Comparison of ENCODE assay signal across 8 cellular contexts in genomic region chr5:98770158-98770910, GRCh38. TPM values are rescaled to one million over a fixed set of nuclear protein-coding genes. Genes with fewer than 3 reads are reported as not detected.
DNase-seq lines count a peak whose midpoint lies in the region; ATAC-seq, FAIRE-seq and TF ChIP-seq lines count a peak whose summit lies in the region.

No MANE protein-coding gene starts in this region.

- peaks cover 3 to 36% of the 10 kb centered on the region in 2 experiments; a peak in 4 of 5 replicates for H3K27me3 ChIP-seq in K562 (ENCODE audit: control insufficient read depth in 2 of 2, insufficient read depth in 2 of 2, low read length in 2 of 2)

- TF ChIP-seq CTCF in HFFc6 (IDR thresholded peaks at IDR 0.05) (no peak), K562 (IDR thresholded peaks at IDR 0.05 in 2 of 3, conservative IDR thresholded peaks at IDR 0.05 in 1 of 3; ENCODE audit: insufficient read depth in 2 of 3, low read depth in 1 of 3, low read length in 3 of 3) (no peak)

- no peak overlapping the region for H2AFZ ChIP-seq in K562 (ENCODE audit: low read depth, low read length)

- DNase-seq in C1 segment of cervical spinal cord (lab: John Stamatoyannopoulos, UW) (peak in 12 of 14 donors; percentile 45 to 79 (median 69)), HFFc6 (no peak), RPMI7951 (ENCODE audit: low read depth) (peak; percentile 50), K562 (ENCODE audit: extremely low read depth in 1 of 4, low spot score in 3 of 4) (no peak), inferior parietal cortex (ENCODE audit: extremely low spot score) (peak; percentile 70), NCI-H2107 treated with DMSO at 0.1 percent for 48 hours (lab: John Stamatoyannopoulos, UW; ENCODE audit: unreplicated experiment) (no peak), activated gamma-delta T cell (lab: John Stamatoyannopoulos, UW) (no peak)

- WGBS in K562 (ENCODE audit: insufficient coverage, low coverage, missing lambda C conversion rate), result 10% methylated on average over 41 of the region's 42 CpGs

- CTCF ChIA-PET in K562 (lab: Yijun Ruan, JAX; ENCODE audit: low intra/inter-chr PET ratio), result interaction anchor here (0.5 kb wide), 1 partner anchor 290 kb away, joined by 3 read pairs; no protein-coding TSS in a partner anchor

- no peaks in the 10 kb centered on the region for H3K9me3 ChIP-seq in K562 (replicated peaks; ENCODE audit: control insufficient read depth, insufficient read depth, low read depth, low read length)

- no TSS peak for BruUV-seq in K562 (replicated peaks; lab: Mats Ljungman, UMichigan)

- no peak for TF ChIP-seq RAD21 in K562 (CRISPR knock-in tag; conservative IDR thresholded peaks at IDR 0.05 in 1 of 2, IDR thresholded peaks at IDR 0.05 in 1 of 2)

- peaks cover 17% of the 10 kb centered on the region for H3K9me3 Mint-ChIP-seq in HFFc6

- H4K20me1 ChIP-seq in K562 (replicated peaks; ENCODE audit: control insufficient read depth, insufficient read depth, low read length), result 0 out of 2 replicates have a peak, but pooled peaks cover 2% of the 10 kb centered on the region

- H3K4me1 ChIP-seq in K562 (replicated peaks in 1 of 2; ENCODE audit: control insufficient read depth in 2 of 2, insufficient read depth in 2 of 2, low read length in 2 of 2), result peaks cover 0 to 33% of the 10 kb centered on the region in 2 experiments; a peak in 2 of 5 replicates

- peak overlapping the region; percentile 100 for H3K4me3 Mint-ChIP-seq in HFFc6

- H3K36me3 ChIP-seq in K562 (ENCODE audit: control insufficient read depth, insufficient read depth, low read length), result no peaks in the 10 kb centered on the region

- H3K36me3 Mint-ChIP-seq in HFFc6 (ENCODE audit: low read depth), result peaks cover 47% of the 10 kb centered on the region

- intact Hi-C loops in K562 (cut with micrococcal nuclease), result no loop called here

- no peak for FAIRE-seq in K562 (lab: Jason Lieb, UNC)

- H3K4me1 Mint-ChIP-seq in HFFc6 (ENCODE audit: low read depth), result peaks cover 32% of the 10 kb centered on the region

- no peak for TF ChIP-seq POLR2A in K562 (conservative IDR thresholded peaks at IDR 0.05)

- in situ Hi-C loops in K562 (cut with MboI), result no loop called here

- TF ChIP-seq EP300 in K562 (IDR thresholded peaks at IDR 0.05; ENCODE audit: low read length), result no peak

- H3K9me1 ChIP-seq in K562 (ENCODE audit: control insufficient read depth, insufficient read depth, low read length), result no peaks in the 10 kb centered on the region

- peaks cover 28% of the 10 kb centered on the region for H3K27me3 Mint-ChIP-seq in HFFc6 (ENCODE audit: insufficient read depth)

- H3K79me2 ChIP-seq in K562 (ENCODE audit: control insufficient read depth, insufficient read depth, low read length), result no peaks in the 10 kb centered on the region

- H3K4me3 ChIP-seq in K562, result peak overlapping the region; percentile 12; the same call in 1 of the 2 replicates
- H3K4me3 ChIP-seq in skin epidermis, result peak overlapping the region; percentile 41 to 71 (median 57)

- H3K9ac ChIP-seq in K562 (ENCODE audit: insufficient read depth in 1 of 2, low read depth in 2 of 2, low read length in 2 of 2), result no peak overlapping the region

- peak overlapping the region; percentile 16; the same call in 1 of the 2 replicates for H3K4me2 ChIP-seq in K562 (ENCODE audit: insufficient read depth, low read length)

- POLR2A ChIA-PET in K562 (lab: Yijun Ruan, JAX), result no interaction called here

- ATAC-seq in K562, result peak; percentile 52

- H3K27ac ChIP-seq in K562 (ENCODE audit: extremely low read depth, low read depth, low read length), result no peak overlapping the region
- peak overlapping the region in 18 of 21 experiments; percentile 36 to 85 (median 66) for H3K27ac ChIP-seq in skin epidermis

- peak overlapping the region; percentile 99 for H3K27ac Mint-ChIP-seq in HFFc6

TF ChIP-seq in K562, 482 proteins besides CTCF, POLR2A, EP300 and RAD21:
- TF ChIP-seq ATF7 (IDR thresholded peaks at IDR 0.05), result peak; percentile 71
- no peak for TF ChIP-seq PHF20 (IDR thresholded peaks at IDR 0.05; ENCODE audit: partially characterized antibody)
- TF ChIP-seq SMAD4 (CRISPR knock-in tag; conservative IDR thresholded peaks at IDR 0.05), result no peak
- no peak for TF ChIP-seq CEBPG (CRISPR knock-in tag; IDR thresholded peaks at IDR 0.05)
- peak; percentile 67 to 83 for TF ChIP-seq CEBPG (tag; conservative IDR thresholded peaks at IDR 0.05 in 1 of 2, IDR thresholded peaks at IDR 0.05 in 1 of 2)
- TF ChIP-seq RBM22 (IDR thresholded peaks at IDR 0.05; ENCODE audit: low read depth, low read length, poor library complexity, severe bottlenecking), result no peak
- TF ChIP-seq CEBPB (tag; IDR thresholded peaks at IDR 0.05), result peak; percentile 40; the same call in 1 of the 2 replicates
- TF ChIP-seq NFIC (IDR thresholded peaks at IDR 0.05), result peak; percentile 64
- peak; percentile 51; the same call in 1 of the 2 replicates for TF ChIP-seq ATF3 (IDR thresholded peaks at IDR 0.05)
- no peak for TF ChIP-seq ATF3 (CRISPR knock-in tag; conservative IDR thresholded peaks at IDR 0.05)
- TF ChIP-seq ZNF668 (CRISPR knock-in tag; IDR thresholded peaks at IDR 0.05), result no peak
- no peak for TF ChIP-seq NCOA4 (IDR thresholded peaks at IDR 0.05; ENCODE audit: partially characterized antibody)
- no peak for TF ChIP-seq KAT7 (CRISPR knock-in tag; IDR thresholded peaks at IDR 0.05; ENCODE audit: borderline replicate concordance)
- TF ChIP-seq SNIP1 (IDR thresholded peaks at IDR 0.05; ENCODE audit: low read depth), result no peak
- TF ChIP-seq SFPQ (IDR thresholded peaks at IDR 0.05; ENCODE audit: low read depth, low read length), result no peak

RNA-seq across cellular contexts. Expression of gene RGMB, which starts 3.1 kb away (rescaled TPM):
- 100 to 1,000 TPM; 219 to 288 (median 235) TPM for total RNA-seq in HFFc6 (2021; fragmentation: NEBNext Ultra II Directional; extraction: Animal tissue kit (Norgen Biotek cat#: 25700))
- 10.0 and 12.4 TPM in 2 replicates for total RNA-seq in RPMI7951 (2014; rRNA removed; shearing (Covaris generic))
- total RNA-seq in K562 (2011; cell fraction: chromatin; rRNA removed; ENCODE audit: low replicate concordance), result not detected in 2 replicates
- total RNA-seq in K562 (2011; cell fraction: nucleolus; rRNA removed), result not detected in 2 replicates
- total RNA-seq in K562 (2011; cell fraction: nucleoplasm; rRNA removed), result not detected in 2 replicates
- total RNA-seq in K562 (2014; rRNA removed), result 0.08 TPM in 1 of 2 replicates, not detected in the other
- total RNA-seq in K562 (2014; rRNA removed; fragmentation: Illumina TruSeq; extraction: Trizol), result not detected in 2 replicates
- total RNA-seq in K562 (2015; rRNA removed; fragmentation: Illumina TruSeq; extraction: Trizol), result not detected in 2 replicates
- total RNA-seq in K562 (2021), result 0.31 and 0.38 TPM in 2 replicates
- not detected in 2 replicates for polyA plus RNA-seq in K562 (2011; rRNA removed)
- not detected in 2 replicates for polyA plus RNA-seq in K562 (2011; cell fraction: cytosol; rRNA removed)
- polyA plus RNA-seq in K562 (2011; cell fraction: nucleus; rRNA removed), result 0.10 TPM in 1 of 2 replicates, not detected in the other
- polyA plus RNA-seq in K562 (2012), result 0.11 TPM in 1 of 2 replicates, not detected in the other
- polyA plus RNA-seq in K562 (2014; fragmentation: Illumina TruSeq; extraction: Trizol), result not detected in 2 replicates
- not detected for polyA plus RNA-seq in K562 (2014; fragmentation: Nextera tagmentation; extraction: Ambion mirVana)
- 0.03 TPM in 1 of 2 replicates, not detected in the other for polyA plus RNA-seq in K562 (2014; rRNA removed)
- polyA minus RNA-seq in K562 (2011; rRNA and poly(A)+ RNA removed), result not detected in 2 replicates
- polyA minus RNA-seq in K562 (2011; cell fraction: cytosol; rRNA and poly(A)+ RNA removed), result not detected in 2 replicates
- polyA minus RNA-seq in K562 (2011; cell fraction: nucleus; rRNA and poly(A)+ RNA removed), result 0.13 TPM in 1 of 2 replicates, not detected in the other

Comparison
In these comparisons a context has a peak if more than half of its experiments do, and no peak if none do; other contexts are left out.
1. DNase-seq: peak in C1 segment of cervical spinal cord (12 of 14), RPMI7951 (single experiment) and inferior parietal cortex (single experiment); none in HFFc6 (single experiment), K562 (0 of 4), NCI-H2107 treated with DMSO at 0.1 percent for 48 hours (single experiment) and activated gamma-delta T cell (single experiment).
2. RNA of gene RGMB, which starts 3.1 kb away (total RNA-seq): 219 to 288 TPM in HFFc6; 10.0 to 12.4 TPM in RPMI7951 and 0.08 to 0.38 TPM in K562; every median in the first group is over 10 times any median in the second.